In genomic region chr15:85661859-85662258, GRCh38 we compare ENCODE assay signal across 13 cellular contexts.
DNase-seq lines count a peak whose midpoint lies in the region; ATAC-seq and TF ChIP-seq lines count a peak whose summit lies in the region.
"Had no signal": no experiment of that assay in that cellular context is flagged by ENCODE, and none has a peak within 500 bp of the region (broad histone marks: within the 10 kb centered on the region; RNA-seq: fewer than 3 reads in every experiment).

No MANE protein-coding gene starts in this region.

- POLR2A ChIA-PET in MCF 10A (lab: Yijun Ruan, JAX): interaction anchor here (1.4 kb wide), 1 partner anchor 11 kb away, joined by 4 read pairs; no protein-coding TSS in a partner anchor

- H3K4me1 Mint-ChIP-seq in MCF 10A (ENCODE audit: insufficient read depth, unreplicated experiment) (peaks cover 5% of the 10 kb centered on the region), T-helper 17 cell (peaks cover 14% of the 10 kb centered on the region), glutamatergic neuron (ENCODE audit: low read depth, unreplicated experiment) (no peaks in the 10 kb centered on the region)
- H3K4me1 Mint-ChIP-seq in dendritic cell treated with granulocyte-macrophage colony-stimulating factor and Interleukin-4, amounts not matched to agents 40 ng/mL and 50 ng/mL, for 4 days (ENCODE audit: low read depth): peaks cover 28% of the 10 kb centered on the region
- H3K4me1 Mint-ChIP-seq: GM23338 had no signal

- no peak overlapping the region for H3K4me2 ChIP-seq in mammary epithelial cell (ENCODE audit: insufficient read depth, low read depth, low read length)
- H3K4me2 ChIP-seq: GM23338 had no signal

- H3K9ac ChIP-seq in mammary epithelial cell (ENCODE audit: insufficient read depth, low read length): no peak overlapping the region

- in situ Hi-C loops in mammary epithelial cell (cut with MboI; ENCODE audit: low sequenced_read_pairs in 2 of 2): no loop called here

- H4K20me1 ChIP-seq in mammary epithelial cell (ENCODE audit: insufficient read depth, low read length): no peaks in the 10 kb centered on the region

- H3K9me3 ChIP-seq in mammary epithelial cell (replicated peaks; ENCODE audit: insufficient read depth, low read length) (no peaks in the 10 kb centered on the region), T-helper 17 cell (ENCODE audit: control insufficient read depth, low read length, poor library complexity, severe bottlenecking) (no peaks in the 10 kb centered on the region), MG63 (no peaks in the 10 kb centered on the region)

- no TSS peak for BruUV-seq in MCF 10A (replicated peaks; lab: Mats Ljungman, UMichigan)
- no TSS peak for BruUV-seq in mammary epithelial cell (replicated peaks; lab: Mats Ljungman, UMichigan)

- H3K4me3 Mint-ChIP-seq in MCF 10A (ENCODE audit: unreplicated experiment) (no peak overlapping the region), T-helper 17 cell (peak overlapping the region; percentile 25), glutamatergic neuron (ENCODE audit: unreplicated experiment) (no peak overlapping the region)
- H3K4me3 Mint-ChIP-seq in dendritic cell treated with granulocyte-macrophage colony-stimulating factor and Interleukin-4, amounts not matched to agents 40 ng/mL and 50 ng/mL, for 4 days: no peak overlapping the region
- H3K4me3 Mint-ChIP-seq: B cell; CD4-positive, alpha-beta T cell; GM23338 had no signal

- ATAC-seq in T-helper 17 cell: no peak
- ATAC-seq: GM23338 had no signal

- no peak for TF ChIP-seq CTCF in MCF 10A (IDR thresholded peaks at IDR 0.05; ENCODE audit: unreplicated experiment)
- TF ChIP-seq CTCF in mammary epithelial cell (conservative IDR thresholded peaks at IDR 0.05 in 1 of 2, IDR thresholded peaks at IDR 0.05 in 1 of 2; ENCODE audit: extremely low read depth in 1 of 2, insufficient read depth in 1 of 2, low read depth in 1 of 2, low read length in 2 of 2): no peak
- TF ChIP-seq CTCF in glutamatergic neuron (IDR thresholded peaks at IDR 0.05; ENCODE audit: partially characterized antibody, unreplicated experiment): no peak

- no peaks in the 10 kb centered on the region for H3K9me3 Mint-ChIP-seq in MCF 10A (ENCODE audit: unreplicated experiment)
- H3K9me3 Mint-ChIP-seq in dendritic cell treated with granulocyte-macrophage colony-stimulating factor and Interleukin-4, amounts not matched to agents 40 ng/mL and 50 ng/mL, for 4 days: no peaks in the 10 kb centered on the region
- H3K9me3 Mint-ChIP-seq in glutamatergic neuron (ENCODE audit: unreplicated experiment): no peaks in the 10 kb centered on the region
- H3K9me3 Mint-ChIP-seq: CD4-positive, alpha-beta T cell; GM23338 had no signal

- H3K4me3 ChIP-seq in mammary epithelial cell (replicated peaks in 1 of 3; ENCODE audit: insufficient read depth in 1 of 3, low read depth in 2 of 3, low read length in 3 of 3) (no peak overlapping the region), MG63 (no peak overlapping the region)
- H3K4me3 ChIP-seq: GM23338 had no signal

- H3K27ac ChIP-seq in mammary epithelial cell (ENCODE audit: insufficient read depth, low read depth, low read length): no peak overlapping the region

- H3K27me3 Mint-ChIP-seq in MCF 10A (ENCODE audit: insufficient read depth, unreplicated experiment): no peaks in the 10 kb centered on the region
- H3K27me3 Mint-ChIP-seq in T-helper 17 cell: no peaks in the 10 kb centered on the region
- H3K27me3 Mint-ChIP-seq in dendritic cell treated with granulocyte-macrophage colony-stimulating factor and Interleukin-4, amounts not matched to agents 40 ng/mL and 50 ng/mL, for 4 days: no peaks in the 10 kb centered on the region
- H3K27me3 Mint-ChIP-seq in glutamatergic neuron (ENCODE audit: unreplicated experiment): no peaks in the 10 kb centered on the region
- H3K27me3 Mint-ChIP-seq: B cell; CD4-positive, alpha-beta T cell had no signal

- H3K36me3 ChIP-seq in mammary epithelial cell (ENCODE audit: insufficient read depth, low read length) (peaks cover 14% of the 10 kb centered on the region), MG63 (peaks cover 18% of the 10 kb centered on the region)

- intact Hi-C loops in MCF 10A (cut with micrococcal nuclease) (no loop called here), mammary epithelial cell (cut with micrococcal nuclease) (no loop called here)
- intact Hi-C loops in dendritic cell treated with granulocyte-macrophage colony-stimulating factor and Interleukin-4, amounts not matched to agents 40 ng/mL and 50 ng/mL, for 4 days (cut with micrococcal nuclease): no loop called here

- H3K36me3 Mint-ChIP-seq in MCF 10A (ENCODE audit: insufficient read depth, unreplicated experiment): peaks cover 80% of the 10 kb centered on the region
- H3K36me3 Mint-ChIP-seq in T-helper 17 cell (ENCODE audit: low read depth): peaks cover 12% of the 10 kb centered on the region
- peaks cover 89% of the 10 kb centered on the region for H3K36me3 Mint-ChIP-seq in dendritic cell treated with granulocyte-macrophage colony-stimulating factor and Interleukin-4, amounts not matched to agents 40 ng/mL and 50 ng/mL, for 4 days (ENCODE audit: low read depth)
- H3K36me3 Mint-ChIP-seq in glutamatergic neuron (ENCODE audit: unreplicated experiment): peaks cover 4% of the 10 kb centered on the region

- H3K79me2 ChIP-seq in mammary epithelial cell (ENCODE audit: insufficient read depth, low read length): no peaks in the 10 kb centered on the region

- dilution Hi-C loops in mammary epithelial cell (cut with HindIII; ENCODE audit: low sequenced_read_pairs): no loop called here

- CTCF ChIA-PET in MCF 10A (lab: Yijun Ruan, JAX): interaction anchor here (0.7 kb wide), 1 partner anchor 62 kb away, joined by 4 read pairs; no protein-coding TSS in a partner anchor
- CTCF ChIA-PET in mammary epithelial cell (lab: Charles Lee; ENCODE audit: low non-redundant PET): no interaction called here

- H3K27me3 ChIP-seq in mammary epithelial cell (ENCODE audit: insufficient read depth, low read length) (no peaks in the 10 kb centered on the region), MG63 (no peaks in the 10 kb centered on the region)

- DNase-seq in MCF 10A (ENCODE audit: unreplicated experiment) (no peak), mammary epithelial cell (no peak), T-helper 17 cell (no peak), glutamatergic neuron (no peak), MG63 (no peak)
- no peak for DNase-seq in effector CD8-positive, alpha-beta T cell (lab: John Stamatoyannopoulos, UW)
- DNase-seq: C1 segment of cervical spinal cord; CD4-positive, alpha-beta T cell; DMS79; H7 had no signal

- no peak overlapping the region for H2AFZ ChIP-seq in mammary epithelial cell (ENCODE audit: low read depth, low read length)
- H2AFZ ChIP-seq: GM23338 had no signal

- WGBS in mammary epithelial cell (ENCODE audit: low coverage, missing lambda C conversion rate): 98% methylated on average over 3 of the region's 3 CpGs

- H3K27ac Mint-ChIP-seq in MCF 10A (ENCODE audit: low read depth, unreplicated experiment) (peak overlapping the region; percentile 25), T-helper 17 cell (peak overlapping the region; percentile 100), glutamatergic neuron (ENCODE audit: unreplicated experiment) (no peak overlapping the region)
- peak overlapping the region; percentile 46 for H3K27ac Mint-ChIP-seq in dendritic cell treated with granulocyte-macrophage colony-stimulating factor and Interleukin-4, amounts not matched to agents 40 ng/mL and 50 ng/mL, for 4 days
- H3K27ac Mint-ChIP-seq: B cell; CD4-positive, alpha-beta T cell; GM23338 had no signal

- H3K4me1 ChIP-seq in mammary epithelial cell (ENCODE audit: insufficient read depth, low read length): no peaks in the 10 kb centered on the region
